Comparison of ENCODE assay signal across 10 cellular contexts in genomic region chr5:133825631-133826289, GRCh38.
A peak's percentile ranks its signal among the peaks of the same experiment; 100 is the strongest.
DNase-seq lines count a peak whose midpoint lies in the region; ATAC-seq and TF ChIP-seq lines count a peak whose summit lies in the region.
"Had no signal": no experiment of that assay in that cellular context is flagged by ENCODE, and none has a peak within 500 bp of the region (broad histone marks: within the 10 kb centered on the region; RNA-seq: fewer than 3 reads in every experiment).

No MANE protein-coding gene starts in this region.

- H3K27ac ChIP-seq in gastrocnemius medialis: peak overlapping the region in 3 of 4 donors; percentile 38 to 61 (median 57)

- no peaks in the 10 kb centered on the region for H3K9me3 ChIP-seq in gastrocnemius medialis

- no peaks in the 10 kb centered on the region for H3K9me3 Mint-ChIP-seq in activated CD8-positive, alpha-beta memory T cell treated with anti-CD3 and anti-CD28 coated beads, Interleukin-2, amount 10 ng/mL, durations not matched to agents 7 days and 5 days (ENCODE audit: low read depth)

- H3K27me3 Mint-ChIP-seq in activated CD8-positive, alpha-beta memory T cell treated with anti-CD3 and anti-CD28 coated beads, Interleukin-2, amount 10 ng/mL, durations not matched to agents 7 days and 5 days: peaks cover 21% of the 10 kb centered on the region

- peak; percentile 65 for DNase-seq in activated CD8-positive, alpha-beta memory T cell treated with anti-CD3 and anti-CD28 coated beads, Interleukin-2, amount 10 ng/mL, durations not matched to agents 7 days and 5 days
- no peak for DNase-seq in activated CD8-positive, alpha-beta memory T cell treated with anti-CD3 and anti-CD28 coated beads, Interleukin-2, amount 50 U/mL, for 48 hours
- peak; percentile 36 for DNase-seq in activated CD8-positive, alpha-beta memory T cell treated with anti-CD3 and anti-CD28 coated beads, Interleukin-2, amount 50 U/mL, for 4 hours
- DNase-seq in gastrocnemius medialis: peak in 1 of 2 donors; percentile 73
- DNase-seq in A172 (ENCODE audit: low spot score): no peak
- no peak for DNase-seq in hippocampal formation (lab: John Stamatoyannopoulos, UW)
- no peak for DNase-seq in NCI-H748 treated with DMSO at 0.1 percent for 48 hours (lab: John Stamatoyannopoulos, UW)
- DNase-seq: AML-193 had no signal

- intact Hi-C loops in gastrocnemius medialis (cut with DNase I; ENCODE audit: low total_unique reads): no loop called here

- no peak overlapping the region for H3K4me3 ChIP-seq in gastrocnemius medialis

- H3K4me1 Mint-ChIP-seq in activated CD8-positive, alpha-beta memory T cell treated with anti-CD3 and anti-CD28 coated beads, Interleukin-2, amount 10 ng/mL, durations not matched to agents 7 days and 5 days: peaks cover 24% of the 10 kb centered on the region

- CTCF ChIA-PET in activated CD8-positive, alpha-beta memory T cell treated with anti-CD3 and anti-CD28 coated beads, Interleukin-2, amount 10 ng/mL, durations not matched to agents 7 days and 5 days (lab: Charles Lee): no interaction called here

- H3K4me3 Mint-ChIP-seq in activated CD8-positive, alpha-beta memory T cell treated with anti-CD3 and anti-CD28 coated beads, Interleukin-2, amount 10 ng/mL, durations not matched to agents 7 days and 5 days: no peak overlapping the region

- no peaks in the 10 kb centered on the region for H3K36me3 ChIP-seq in gastrocnemius medialis

- ATAC-seq in activated CD8-positive, alpha-beta memory T cell treated with anti-CD3 and anti-CD28 coated beads, Interleukin-2, amount 10 ng/mL, durations not matched to agents 7 days and 5 days: peak; percentile 78
- ATAC-seq in HG03354 (IDR thresholded peaks at IDR 0.05; ENCODE audit: poor library complexity, severe bottlenecking, unreplicated experiment): peak; percentile 53
- peak; percentile 35 to 80 for ATAC-seq in gastrocnemius medialis
- ATAC-seq: HCT116 had no signal

- H3K27ac Mint-ChIP-seq in activated CD8-positive, alpha-beta memory T cell treated with anti-CD3 and anti-CD28 coated beads, Interleukin-2, amount 10 ng/mL, durations not matched to agents 7 days and 5 days: peak overlapping the region; percentile 60

- no peak for TF ChIP-seq CTCF in gastrocnemius medialis (IDR thresholded peaks at IDR 0.05 in 4 of 5, conservative IDR thresholded peaks at IDR 0.05 in 1 of 5)

- no peak for TF ChIP-seq POLR2A in gastrocnemius medialis (IDR thresholded peaks at IDR 0.05)

- no peaks in the 10 kb centered on the region for H3K27me3 ChIP-seq in gastrocnemius medialis

- peaks cover 9 to 16% of the 10 kb centered on the region in 2 donors for H3K4me1 ChIP-seq in gastrocnemius medialis

- in situ Hi-C loops in gastrocnemius medialis (cut with MboI; ENCODE audit: low sequenced_read_pairs in 4 of 4): no loop called here

- H3K36me3 Mint-ChIP-seq in activated CD8-positive, alpha-beta memory T cell treated with anti-CD3 and anti-CD28 coated beads, Interleukin-2, amount 10 ng/mL, durations not matched to agents 7 days and 5 days: no peaks in the 10 kb centered on the region

Comparison
In these comparisons a context has a peak if more than half of its experiments do, and no peak if none do; other contexts are left out.
1. DNase-seq: peak in activated CD8-positive, alpha-beta memory T cell treated with anti-CD3 and anti-CD28 coated beads, Interleukin-2, amount 10 ng/mL, durations not matched to agents 7 days and 5 days (single experiment) and activated CD8-positive, alpha-beta memory T cell treated with anti-CD3 and anti-CD28 coated beads, Interleukin-2, amount 50 U/mL, for 4 hours (single experiment); none in activated CD8-positive, alpha-beta memory T cell treated with anti-CD3 and anti-CD28 coated beads, Interleukin-2, amount 50 U/mL, for 48 hours (single experiment), A172 (single experiment), hippocampal formation (0 of 2) and NCI-H748 treated with DMSO at 0.1 percent for 48 hours (single experiment).
2. Peak in every context shown above with its lines, with median percentiles within 50 percentile points of each other: ATAC-seq.